ENCODE assay signal across 26 cellular contexts in the genomic region with DNA sequence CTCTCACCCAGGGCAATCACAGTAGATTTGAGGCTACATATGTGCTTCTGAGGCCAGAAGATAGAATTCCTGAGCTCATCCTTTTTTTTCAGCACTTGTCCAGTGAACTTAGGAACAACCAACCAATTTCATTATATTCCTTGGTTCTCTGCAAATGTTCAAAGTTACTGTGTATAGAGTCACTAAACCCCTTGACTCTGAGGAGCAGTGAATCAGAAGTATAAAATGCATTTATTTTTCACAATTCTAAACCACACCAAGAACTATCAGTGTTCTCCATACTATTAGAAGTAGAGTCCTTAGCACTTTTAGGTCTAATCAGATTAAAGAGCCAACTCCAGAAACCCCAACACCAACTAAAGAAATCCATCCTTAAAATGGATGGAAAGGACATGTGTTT.
"Had no signal": no experiment of that assay in that cellular context is flagged by ENCODE, and none has a peak within 500 bp of the region (broad histone marks: within the 10 kb centered on the region; RNA-seq: fewer than 3 reads in every experiment).

No MANE protein-coding gene starts in this region.

- ATAC-seq: foreskin keratinocyte; gastroesophageal sphincter; heart left ventricle; natural killer cell; psoas muscle; right cardiac atrium; stimulated activated naive CD8-positive, alpha-beta T cell treated with anti-CD3 and anti-CD28 coated beads, Interleukin-15, amount 100 ng/mL, for 72 hours had no signal

- H3K27ac ChIP-seq: colonic mucosa, esophagus squamous epithelium, foreskin keratinocyte, gastroesophageal sphincter, heart left ventricle, hepatocyte, ovary, psoas muscle, thyroid gland, vagina had no signal

- H3K27me3 ChIP-seq: colonic mucosa, esophagus squamous epithelium, foreskin keratinocyte, gastroesophageal sphincter, heart left ventricle, hepatocyte, ovary, thyroid gland, vagina had no signal

- H3K4me1 ChIP-seq: colonic mucosa, esophagus squamous epithelium, gastroesophageal sphincter, psoas muscle, vagina had no signal

- DNase-seq: colonic mucosa; dermis blood vessel endothelial cell; effector memory CD4-positive, alpha-beta T cell; erythroblast; esophagus squamous epithelium; foreskin keratinocyte; heart left ventricle; kidney; natural killer cell; occipital lobe; ovary; posterior cingulate gyrus; psoas muscle; right cardiac atrium; small intestine; stimulated activated CD4-positive, alpha-beta T cell treated with anti-CD3 and anti-CD28 coated beads, Interleukin-15, amount 100 ng/mL, for 24 hours; stimulated activated CD4-positive, alpha-beta T cell treated with anti-CD3 and anti-CD28 coated beads, Interleukin-2, amount 100 ng/mL, for 48 hours; stimulated activated naive CD4-positive, alpha-beta T cell; stimulated activated naive CD8-positive, alpha-beta T cell treated with anti-CD3 and anti-CD28 coated beads, Interleukin-15, amount 100 ng/mL, for 72 hours; thyroid gland; trophoblast cell had no signal

- H2AFZ ChIP-seq: hepatocyte had no signal

- FAIRE-seq: endometrium, kidney, small intestine had no signal

- H3K79me2 ChIP-seq: hepatocyte had no signal

- H3K36me3 ChIP-seq: colonic mucosa, esophagus squamous epithelium, gastroesophageal sphincter, heart left ventricle, ovary, thyroid gland, vagina had no signal

- H3K9me3 ChIP-seq: colonic mucosa, esophagus squamous epithelium, gastroesophageal sphincter, heart left ventricle, ovary, psoas muscle, thyroid gland, vagina had no signal

- H3K4me2 ChIP-seq: hepatocyte had no signal

- H3K4me3 ChIP-seq: colonic mucosa, esophagus squamous epithelium, gastroesophageal sphincter, heart left ventricle, hepatocyte, lung, ovary, psoas muscle, thyroid gland, vagina had no signal
